Comparison of ENCODE assay signal across 8 cellular contexts in the genomic region with DNA sequence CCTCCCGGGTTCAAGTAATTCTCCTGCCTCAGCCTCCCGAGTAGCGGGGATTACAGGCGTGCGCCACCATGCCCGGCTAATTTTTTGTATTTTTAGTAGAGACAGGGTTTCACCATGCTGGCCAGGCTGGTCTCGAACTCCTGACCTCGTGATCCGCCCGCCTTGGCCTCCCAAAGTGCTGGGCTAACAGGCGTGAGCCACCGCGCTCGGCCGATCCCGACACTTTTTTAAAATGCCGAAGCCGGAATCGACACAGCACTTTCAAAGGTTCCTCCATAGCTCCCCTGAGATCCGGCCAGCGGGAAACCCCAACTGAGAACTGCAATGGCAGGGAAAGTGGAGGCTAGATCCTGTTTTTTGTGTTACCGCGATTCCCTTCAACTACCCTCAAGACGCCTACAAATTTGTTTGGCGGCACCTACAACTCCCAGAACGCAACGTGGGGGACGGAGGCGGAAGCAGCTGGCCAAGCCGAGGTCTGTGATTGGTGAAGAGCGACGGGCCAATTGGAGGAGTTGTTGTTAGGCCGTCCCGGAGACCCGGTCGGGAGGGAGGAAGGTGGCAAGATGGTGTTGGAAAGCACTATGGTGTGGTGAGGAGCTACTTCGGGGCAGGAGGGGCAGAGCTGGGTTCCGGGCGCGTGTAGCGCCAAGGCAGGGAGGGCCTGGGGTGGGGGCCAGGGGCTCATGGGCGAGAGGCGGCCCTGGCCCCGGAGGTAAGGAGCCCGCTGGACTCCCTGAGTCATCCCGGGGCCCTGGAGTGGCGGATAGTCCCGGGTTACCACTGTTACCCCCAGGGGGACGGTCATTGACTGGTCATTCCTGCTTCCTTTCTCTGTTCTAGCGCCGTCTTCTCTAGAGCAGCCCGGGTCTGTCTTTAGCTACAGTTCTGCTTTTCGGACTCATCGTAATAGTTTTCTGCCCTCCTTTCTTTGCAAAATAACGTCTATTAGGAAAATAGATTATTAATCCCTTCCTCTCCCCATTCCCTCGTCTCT. TPM values are rescaled to one million over a fixed set of nuclear protein-coding genes. Genes with fewer than 3 reads are reported as not detected.
DNase-seq lines count a peak whose midpoint lies in the region; ATAC-seq, FAIRE-seq and TF ChIP-seq lines count a peak whose summit lies in the region.

A gene (plus strand): TSS at position 518 of the 997 bp plus-strand sequence. CDS start 49 bp downstream, at position 567.

- H3K9me3 ChIP-seq in IMR-90 (ENCODE audit: control insufficient read depth, insufficient read depth, low read length) (no peaks in the 10 kb centered on the region), mononuclear cell (ENCODE audit: low read depth, low read length) (no peaks in the 10 kb centered on the region)

- no peak within 1 kb of the TSS; the same call in 2 of the 3 replicates for H2BK15ac ChIP-seq in IMR-90 (ENCODE audit: low read depth, low read length)

- H3K4me1 ChIP-seq in IMR-90 (ENCODE audit: control insufficient read depth, insufficient read depth, low read length) (peaks cover 6% of the 10 kb centered on the region), mononuclear cell (ENCODE audit: insufficient read depth, low read length) (peaks cover 26% of the 10 kb centered on the region)

- H3K14ac ChIP-seq in IMR-90 (replicated peaks; ENCODE audit: low read depth, low read length) = peak within 1 kb of the TSS; percentile 93

- H2AFZ ChIP-seq in IMR-90 (replicated peaks; ENCODE audit: low read length, poor library complexity) = peak within 1 kb of the TSS; percentile 88

- peak within 1 kb of the TSS; percentile 1 for H2AK9ac ChIP-seq in IMR-90 (replicated peaks; ENCODE audit: low read depth, low read length, poor library complexity)

- ATAC-seq in GM21526 (IDR thresholded peaks at IDR 0.05; ENCODE audit: low FRiP score, unreplicated experiment) (peak; percentile 78), IMR-90 (ENCODE audit: low read depth) (peak; percentile 92)

- peak within 1 kb of the TSS; percentile 63 for H2AK5ac ChIP-seq in IMR-90 (ENCODE audit: low read depth, low read length)

- in situ Hi-C loops in IMR-90 (cut with MboI; ENCODE audit: low sequenced_read_pairs) = loop anchor here (5.0 kb wide), 1 partner anchor 57 kb away; a partner anchor contains a TSS

- H3K27me3 ChIP-seq in IMR-90 (ENCODE audit: control insufficient read depth, insufficient read depth, low read length) (no peaks in the 10 kb centered on the region), mononuclear cell (ENCODE audit: insufficient read depth, low read length) (no peaks in the 10 kb centered on the region)

- WGBS in IMR-90 (ENCODE audit: extremely low coverage in 2 of 2, insufficient read length in 1 of 2), 2 experiments = 0% methylated on average over 16 of the region's 56 CpGs; no CpG with 5 or more reads in 1 of the 2 experiments

- dilution Hi-C loops in IMR-90 (cut with HindIII; ENCODE audit: low sequenced_read_pairs, unreplicated experiment) = no loop called here

- H3K23ac ChIP-seq in IMR-90 (ENCODE audit: low read depth, low read length) = peak within 1 kb of the TSS; percentile 66; the same call in 1 of the 2 replicates

- peak; percentile 88 for FAIRE-seq in D721Med (lab: Jason Lieb, UNC)

- TF ChIP-seq POLR2A in IMR-90 (IDR thresholded peaks at IDR 0.05; ENCODE audit: low read depth, low read length) = peak; percentile 91

- peak within 1 kb of the TSS; percentile 74 to 96 for H4K8ac ChIP-seq in IMR-90 (ENCODE audit: low read depth in 2 of 2, low read length in 2 of 2)

- peaks cover 3% of the 10 kb centered on the region for H3K36me3 ChIP-seq in IMR-90 (ENCODE audit: control insufficient read depth, insufficient read depth, low read length)

- peak within 1 kb of the TSS; percentile 57 for H2BK5ac ChIP-seq in IMR-90 (ENCODE audit: low read depth, low read length, poor library complexity, severe bottlenecking)

- H2BK20ac ChIP-seq in IMR-90 (ENCODE audit: low read depth, low read length) = no peak within 1 kb of the TSS

- H3K56ac ChIP-seq in IMR-90 (ENCODE audit: extremely low read depth, insufficient read depth, low read length) = peak within 1 kb of the TSS; percentile 64; the same call in 1 of the 2 replicates

- peak within 1 kb of the TSS; percentile 84 for H3K9ac ChIP-seq in IMR-90 (ENCODE audit: low read depth, low read length)

- no TSS peak for BruUV-seq in IMR-90 (replicated peaks; lab: Mats Ljungman, UMichigan)

- no peak within 1 kb of the TSS for H2BK120ac ChIP-seq in IMR-90 (ENCODE audit: low read depth, low read length)

- H3K4me2 ChIP-seq in IMR-90 (ENCODE audit: low read depth, low read length) = peak within 1 kb of the TSS; percentile 100

- peak within 1 kb of the TSS; percentile 86 for H3K4ac ChIP-seq in IMR-90 (ENCODE audit: low read depth, low read length)

- H3K18ac ChIP-seq in IMR-90 (ENCODE audit: low read depth, low read length) = no peak within 1 kb of the TSS; the same call in 1 of the 2 replicates

- CTCF ChIA-PET in IMR-90 (lab: Yijun Ruan, JAX) = interaction anchor here (0.7 to 1.2 kb wide), 2 partner anchors 27 to 65 kb away, joined by 4 to 5 read pairs; a partner anchor contains a TSS

- H4K91ac ChIP-seq in IMR-90 (ENCODE audit: insufficient read depth, low read depth, low read length) = peak within 1 kb of the TSS; percentile 78

- TF ChIP-seq CTCF in D721Med (IDR thresholded peaks at IDR 0.05; ENCODE audit: insufficient read depth, missing control alignments) (no peak), IMR-90 (conservative IDR thresholded peaks at IDR 0.05; ENCODE audit: low read depth, low read length) (no peak), epithelial cell of esophagus (IDR thresholded peaks at IDR 0.05; ENCODE audit: insufficient read depth, low read depth, low read length, missing control alignments) (no peak)

- peak; percentile 99 for DNase-seq in D721Med (ENCODE audit: insufficient read length, low spot score)
- DNase-seq in IMR-90 = peak; percentile 96
- peak; percentile 99 for DNase-seq in OCI-M1 (lab: John Stamatoyannopoulos, UW)
- peak; percentile 92 for DNase-seq in activated T-cell treated with anti-CD3 and anti-CD28 coated beads for 24 hours (ENCODE audit: low read depth)
- peak; percentile 98 for DNase-seq in epithelial cell of esophagus (ENCODE audit: low read depth)
- peak; percentile 75 to 87 for DNase-seq in stimulated activated CD8-positive, alpha-beta memory T cell treated with anti-CD3 and anti-CD28 coated beads, Interleukin-4, amount 100 ng/mL, for 1 hour (ENCODE audit: low read depth in 2 of 2, low spot score in 1 of 2)

- H4K5ac ChIP-seq in IMR-90 (ENCODE audit: low read depth, low read length) = peak within 1 kb of the TSS; percentile 96

- POLR2A ChIA-PET in IMR-90 (lab: Charles Lee; ENCODE audit: unreplicated experiment) = interaction anchor here (0.6 to 1.1 kb wide), 3 partner anchors 47 to 89 kb away, joined by 3 to 7 read pairs (median 3); a partner anchor contains a TSS

- peaks cover 5 to 34% of the 10 kb centered on the region in 2 experiments; a peak in 2 of 4 replicates for H3K79me1 ChIP-seq in IMR-90 (ENCODE audit: low read depth in 1 of 2, low read length in 2 of 2)

- no peaks in the 10 kb centered on the region for H3K9me1 ChIP-seq in IMR-90 (ENCODE audit: insufficient read depth, low read length)

- H4K20me1 ChIP-seq in IMR-90 (ENCODE audit: insufficient read depth, low read length) = peaks cover 22% of the 10 kb centered on the region

- TF ChIP-seq RAD21 in IMR-90 (IDR thresholded peaks at IDR 0.05; ENCODE audit: low read length) = no peak

- peak within 1 kb of the TSS; percentile 81 for H3K27ac ChIP-seq in IMR-90 (ENCODE audit: insufficient read depth, low read length)

- peak within 1 kb of the TSS; percentile 67 for H3K4me3 ChIP-seq in IMR-90 (ENCODE audit: insufficient read depth, low read depth, low read length)
- peak within 1 kb of the TSS; percentile 74 for H3K4me3 ChIP-seq in epithelial cell of esophagus (ENCODE audit: low read length)
- peak within 1 kb of the TSS; percentile 93 for H3K4me3 ChIP-seq in mononuclear cell (ENCODE audit: low read length)

- intact Hi-C loops in IMR-90 (cut with micrococcal nuclease) = loop anchor here (10.0 kb wide), 1 partner anchor 150 kb away; no protein-coding TSS in a partner anchor

TF ChIP-seq in IMR-90, 13 proteins besides CTCF, POLR2A, EP300 and RAD21:
- TF ChIP-seq, protein P1, sequence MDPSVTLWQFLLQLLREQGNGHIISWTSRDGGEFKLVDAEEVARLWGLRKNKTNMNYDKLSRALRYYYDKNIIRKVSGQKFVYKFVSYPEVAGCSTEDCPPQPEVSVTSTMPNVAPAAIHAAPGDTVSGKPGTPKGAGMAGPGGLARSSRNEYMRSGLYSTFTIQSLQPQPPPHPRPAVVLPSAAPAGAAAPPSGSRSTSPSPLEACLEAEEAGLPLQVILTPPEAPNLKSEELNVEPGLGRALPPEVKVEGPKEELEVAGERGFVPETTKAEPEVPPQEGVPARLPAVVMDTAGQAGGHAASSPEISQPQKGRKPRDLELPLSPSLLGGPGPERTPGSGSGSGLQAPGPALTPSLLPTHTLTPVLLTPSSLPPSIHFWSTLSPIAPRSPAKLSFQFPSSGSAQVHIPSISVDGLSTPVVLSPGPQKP (IDR thresholded peaks at IDR 0.05; ENCODE audit: borderline replicate concordance, low read depth, low read length) = no peak
- TF ChIP-seq RFX5 (IDR thresholded peaks at IDR 0.05; ENCODE audit: low read depth, low read length) (no peak), FOS (IDR thresholded peaks at IDR 0.05; ENCODE audit: low read depth, low read length) (peak; percentile 25; the same call in 1 of the 2 replicates), MAZ (IDR thresholded peaks at IDR 0.05; ENCODE audit: borderline replicate concordance, low read depth, low read length) (peak; percentile 51; the same call in 1 of the 2 replicates), MXI1 (IDR thresholded peaks at IDR 0.05; ENCODE audit: borderline replicate concordance, low read depth, low read length) (peak; percentile 43; the same call in 1 of the 2 replicates)
- TF ChIP-seq, protein P2, sequence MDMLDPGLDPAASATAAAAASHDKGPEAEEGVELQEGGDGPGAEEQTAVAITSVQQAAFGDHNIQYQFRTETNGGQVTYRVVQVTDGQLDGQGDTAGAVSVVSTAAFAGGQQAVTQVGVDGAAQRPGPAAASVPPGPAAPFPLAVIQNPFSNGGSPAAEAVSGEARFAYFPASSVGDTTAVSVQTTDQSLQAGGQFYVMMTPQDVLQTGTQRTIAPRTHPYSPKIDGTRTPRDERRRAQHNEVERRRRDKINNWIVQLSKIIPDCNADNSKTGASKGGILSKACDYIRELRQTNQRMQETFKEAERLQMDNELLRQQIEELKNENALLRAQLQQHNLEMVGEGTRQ (IDR thresholded peaks at IDR 0.05; ENCODE audit: low read depth, low read length) = peak; percentile 61

RNA-seq across cellular contexts. Expression of the gene that starts here (rescaled TPM):
- total RNA-seq in IMR-90 (2012; rRNA removed) (289 and 349 TPM in 2 replicates), mononuclear cell (74.3 TPM)
- 282 and 314 TPM in 2 replicates for polyA plus RNA-seq in IMR-90 (2012; rRNA removed)
- polyA plus RNA-seq in IMR-90 (2012; cell fraction: cytosol; rRNA removed) = 247 and 276 TPM in 2 replicates
- 150 and 155 TPM in 2 replicates for polyA plus RNA-seq in IMR-90 (2012; cell fraction: nucleus; rRNA removed; ENCODE audit: low replicate concordance)

Comparison
In these comparisons a context has a peak if more than half of its experiments do, and no peak if none do; other contexts are left out.
1. Peak in every context shown above with its lines: DNase-seq, ATAC-seq, H3K4me3 ChIP-seq and H3K27ac ChIP-seq.